In the genomic region with DNA sequence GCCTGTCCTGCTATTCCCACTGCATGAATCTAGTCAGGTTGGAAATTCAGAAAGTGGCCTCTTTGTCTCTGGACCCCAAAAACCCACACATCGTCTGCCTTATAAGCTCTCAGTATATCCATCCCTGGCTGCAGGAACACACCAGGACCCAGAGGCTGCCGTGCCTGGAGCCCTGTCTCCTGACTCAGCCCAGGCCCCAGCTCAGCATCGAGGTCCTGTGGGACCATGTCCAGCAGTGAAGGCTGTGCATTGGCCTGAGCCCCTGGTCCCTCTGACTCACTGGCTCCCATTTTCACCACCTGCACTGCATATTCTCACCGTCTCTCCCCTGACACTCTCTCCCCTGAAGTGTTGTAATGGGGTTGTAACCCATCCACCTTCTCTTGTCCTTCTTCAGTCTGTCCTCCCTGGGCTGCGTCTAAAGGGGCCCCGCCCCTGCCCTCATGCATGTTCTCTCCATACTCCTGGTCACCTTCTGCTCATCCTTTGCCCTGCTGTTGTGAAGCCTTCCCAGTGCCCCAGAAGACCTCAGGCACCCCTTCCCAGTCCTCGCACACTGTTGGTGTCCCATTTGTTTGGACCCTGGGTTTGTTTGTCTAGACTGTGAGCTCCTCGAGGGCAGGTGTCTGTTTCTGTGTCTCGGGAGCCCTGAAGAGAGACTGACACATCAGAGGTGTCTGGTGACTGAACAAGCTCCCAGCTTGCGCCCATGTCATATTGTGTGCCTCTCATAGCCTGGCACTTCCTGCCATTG, we compare ENCODE assay signal across 11 cellular contexts. TPM values are rescaled to one million over a fixed set of nuclear protein-coding genes. Genes with fewer than 3 reads are reported as not detected.
DNase-seq lines count a peak whose midpoint lies in the region; ATAC-seq and TF ChIP-seq lines count a peak whose summit lies in the region.
"Had no signal": no experiment of that assay in that cellular context is flagged by ENCODE, and none has a peak within 500 bp of the region (broad histone marks: within the 10 kb centered on the region; RNA-seq: fewer than 3 reads in every experiment).

No MANE protein-coding gene starts in this region.

- intact Hi-C loops in CD4-positive, alpha-beta T cell (cut with DNase I, micrococcal nuclease): loop anchor here (1.0 to 2.0 kb wide), 5 partner anchors 37 to 127 kb away; no protein-coding TSS in a partner anchor
- intact Hi-C loops in natural killer cell (cut with micrococcal nuclease): loop anchor here (1.0 kb wide), 3 partner anchors 37 to 127 kb away; no protein-coding TSS in a partner anchor

- H3K36me3 ChIP-seq in MG63: no peaks in the 10 kb centered on the region
- peaks cover 75% of the 10 kb centered on the region for H3K36me3 ChIP-seq in effector memory CD4-positive, alpha-beta T cell (ENCODE audit: control insufficient read depth, insufficient read depth, low read length)

- no peaks in the 10 kb centered on the region for H3K27me3 ChIP-seq in CD4-positive, alpha-beta T cell (ENCODE audit: control insufficient read depth, insufficient read depth, low read length)
- H3K27me3 ChIP-seq in MG63: no peaks in the 10 kb centered on the region
- no peaks in the 10 kb centered on the region for H3K27me3 ChIP-seq in effector memory CD4-positive, alpha-beta T cell (replicated peaks; ENCODE audit: control insufficient read depth, insufficient read depth, low read length, poor library complexity, severe bottlenecking)
- H3K27me3 ChIP-seq: body of pancreas had no signal

- H3K4me1 ChIP-seq in effector memory CD4-positive, alpha-beta T cell (ENCODE audit: control insufficient read depth, insufficient read depth, low read length, poor library complexity, severe bottlenecking): peaks cover 45% of the 10 kb centered on the region

- TF ChIP-seq CTCF in CD4-positive, alpha-beta T cell (IDR thresholded peaks at IDR 0.05): no peak
- no peak for TF ChIP-seq CTCF in natural killer cell (IDR thresholded peaks at IDR 0.05)

- peak overlapping the region; percentile 85 for H3K27ac ChIP-seq in CD4-positive, alpha-beta T cell (ENCODE audit: low read depth, low read length)
- H3K27ac ChIP-seq in effector memory CD4-positive, alpha-beta T cell (ENCODE audit: insufficient read depth, low read length, poor library complexity, severe bottlenecking): peak overlapping the region; percentile 81

- H3K4me1 Mint-ChIP-seq in CD4-positive, alpha-beta T cell (ENCODE audit: low read depth): peaks cover 78% of the 10 kb centered on the region
- peaks cover 81 to 91% of the 10 kb centered on the region in 2 donors for H3K4me1 Mint-ChIP-seq in natural killer cell

- no peak overlapping the region for H3K4me3 Mint-ChIP-seq in CD4-positive, alpha-beta T cell
- peak overlapping the region; percentile 78 for H3K4me3 Mint-ChIP-seq in natural killer cell
- H3K4me3 Mint-ChIP-seq: CD14-positive monocyte had no signal

- no peaks in the 10 kb centered on the region for H3K9me3 Mint-ChIP-seq in CD4-positive, alpha-beta T cell
- no peaks in the 10 kb centered on the region for H3K9me3 Mint-ChIP-seq in natural killer cell
- H3K9me3 Mint-ChIP-seq: CD14-positive monocyte had no signal

- CTCF ChIA-PET in CD4-positive, alpha-beta T cell (lab: Charles Lee): interaction anchor here (0.6 to 34.3 kb wide), 15 partner anchors 8 to 138 kb away, joined by 3 to 1090 read pairs (median 6); a partner anchor contains a TSS

- H3K9me3 ChIP-seq in CD4-positive, alpha-beta T cell (ENCODE audit: control insufficient read depth, low read length): no peaks in the 10 kb centered on the region
- no peaks in the 10 kb centered on the region for H3K9me3 ChIP-seq in MG63
- H3K9me3 ChIP-seq in effector memory CD4-positive, alpha-beta T cell (ENCODE audit: control insufficient read depth, low read length): no peaks in the 10 kb centered on the region
- H3K9me3 ChIP-seq: body of pancreas had no signal

- POLR2A ChIA-PET in CD4-positive, alpha-beta T cell (lab: Charles Lee): interaction anchor here (1.1 to 49.3 kb wide), 5 partner anchors 10 to 84 kb away, joined by 3 to 1638 read pairs (median 5); a partner anchor contains a TSS

- H3K4me3 ChIP-seq in MG63: no peak overlapping the region
- no peak overlapping the region for H3K4me3 ChIP-seq in effector memory CD4-positive, alpha-beta T cell (ENCODE audit: insufficient read depth, low read depth, low read length, poor library complexity, severe bottlenecking)
- H3K4me3 ChIP-seq: body of pancreas had no signal

- H3K27me3 Mint-ChIP-seq in CD4-positive, alpha-beta T cell: no peaks in the 10 kb centered on the region
- no peaks in the 10 kb centered on the region for H3K27me3 Mint-ChIP-seq in natural killer cell (ENCODE audit: low read depth in 2 of 2)

- DNase-seq in CD4-positive, alpha-beta T cell: no peak
- DNase-seq in MG63: peak; percentile 56
- no peak for DNase-seq in effector memory CD4-positive, alpha-beta T cell
- no peak for DNase-seq in natural killer cell
- no peak for DNase-seq in hepatic stellate cell (ENCODE audit: low spot score)
- DNase-seq in activated effector memory CD4-positive, alpha-beta T cell treated with anti-CD3 and anti-CD28 coated beads, Interleukin-2, amount 50 U/mL, for 16 hours: no peak

- peaks cover 98% of the 10 kb centered on the region for H3K36me3 Mint-ChIP-seq in CD4-positive, alpha-beta T cell (ENCODE audit: low read depth)
- peaks cover 13% of the 10 kb centered on the region for H3K36me3 Mint-ChIP-seq in natural killer cell

- H3K27ac Mint-ChIP-seq in CD4-positive, alpha-beta T cell: peak overlapping the region; percentile 98
- H3K27ac Mint-ChIP-seq in natural killer cell: peak overlapping the region; percentile 87 to 93

- ATAC-seq in CD4-positive, alpha-beta T cell (ENCODE audit: poor library complexity): no peak
- ATAC-seq in natural killer cell (no peak), GM18873 (IDR thresholded peaks at IDR 0.05; ENCODE audit: low FRiP score, unreplicated experiment) (no peak), HG03159 (IDR thresholded peaks at IDR 0.05; ENCODE audit: unreplicated experiment) (no peak)

RNA-seq across cellular contexts. Expression of a gene that starts 43.8 kb away (rescaled TPM):
- 100 to 1,000 TPM; 660 to 678 TPM for total RNA-seq in CD4-positive, alpha-beta T cell
- 17.3 and 17.9 TPM in 2 replicates for total RNA-seq in MG63 (2014; rRNA removed; shearing (Covaris generic); ENCODE audit: low replicate concordance)
- total RNA-seq in natural killer cell: 1,000 to 10,000 TPM in 1 of 3 donors, 100 to 1,000 TPM in 2; 882 to 1,108 (median 986) TPM

RNA-seq across cellular contexts. Expression of a gene that starts 50.4 kb away (rescaled TPM):
- under 1 TPM in 1 of 2 experiments, not detected in 1; 0.11 TPM for total RNA-seq in CD4-positive, alpha-beta T cell
- not detected in 2 replicates for total RNA-seq in MG63 (2014; rRNA removed; shearing (Covaris generic); ENCODE audit: low replicate concordance)
- total RNA-seq in natural killer cell: 1 to 10 TPM in 2 of 3 donors, under 1 TPM in 1; 0.60 to 7.1 (median 4.4) TPM
- total RNA-seq: SK-MEL-5 had no signal

Comparison
In these comparisons a context has a peak if more than half of its experiments do, and no peak if none do; other contexts are left out.
1. RNA of a gene that starts 43.8 kb away (total RNA-seq): 882 to 1,108 TPM in natural killer cell and 660 to 678 TPM in CD4-positive, alpha-beta T cell; 17.3 to 17.9 TPM in MG63; every median in the first group is over 10 times any median in the second.